2 cellular contexts compared by ENCODE assay signal in genomic region chr22:17260950-17261349, GRCh38.
TF ChIP-seq lines count a peak whose summit lies in the region.

No MANE protein-coding gene starts in this region.

TF ChIP-seq in HepG2, 621 proteins besides CTCF, POLR2A, EP300 and RAD21 (continues in another document):
- no peak for TF ChIP-seq GATAD2A (CRISPR knock-in tag; IDR thresholded peaks at IDR 0.05)
- TF ChIP-seq ZFP36L1 (CRISPR knock-in tag; IDR thresholded peaks at IDR 0.05), result no peak
- TF ChIP-seq THAP11 (CRISPR knock-in tag; IDR thresholded peaks at IDR 0.05), result no peak
- no peak for TF ChIP-seq IRX3 (CRISPR knock-in tag; IDR thresholded peaks at IDR 0.05; ENCODE audit: borderline replicate concordance, low read depth)
- TF ChIP-seq POLR2G (IDR thresholded peaks at IDR 0.05; ENCODE audit: low read depth, low read length), result no peak
- TF ChIP-seq ZNF367 (CRISPR knock-in tag; IDR thresholded peaks at IDR 0.05; ENCODE audit: borderline replicate concordance), result no peak
- TF ChIP-seq ZNF142 (CRISPR knock-in tag; IDR thresholded peaks at IDR 0.05), result no peak
- TF ChIP-seq HCFC1 (IDR thresholded peaks at IDR 0.05; ENCODE audit: low read depth, low read length), result no peak
- TF ChIP-seq FOXK1 (CRISPR knock-in tag; IDR thresholded peaks at IDR 0.05; ENCODE audit: borderline replicate concordance, low read depth), result no peak
- no peak for TF ChIP-seq DMAP1 (CRISPR knock-in tag; IDR thresholded peaks at IDR 0.05)
- TF ChIP-seq ZNF430 (CRISPR knock-in tag; IDR thresholded peaks at IDR 0.05), result no peak
- no peak for TF ChIP-seq ZNF780A (CRISPR knock-in tag; IDR thresholded peaks at IDR 0.05)
- TF ChIP-seq AGO2 (optimal IDR thresholded peaks at IDR 0.05; ENCODE audit: low read depth, low read length), result no peak
- TF ChIP-seq CHCHD3 (CRISPR knock-in tag; IDR thresholded peaks at IDR 0.05), result no peak
- TF ChIP-seq ZMAT3 (CRISPR knock-in tag; conservative IDR thresholded peaks at IDR 0.05), result no peak
- no peak for TF ChIP-seq RNF219 (CRISPR knock-in tag; IDR thresholded peaks at IDR 0.05)
- TF ChIP-seq THAP9 (CRISPR knock-in tag; IDR thresholded peaks at IDR 0.05; ENCODE audit: borderline replicate concordance), result no peak

TF ChIP-seq in WTC11, 78 proteins besides CTCF, POLR2A, EP300 and RAD21:
- TF ChIP-seq ZNF281 (CRISPR knock-in tag; IDR thresholded peaks at IDR 0.05) (no peak), E2F4 (CRISPR knock-in tag; IDR thresholded peaks at IDR 0.05; ENCODE audit: borderline replicate concordance, low read depth) (no peak), CREB1 (CRISPR knock-in tag; IDR thresholded peaks at IDR 0.05) (no peak), AR (CRISPR knock-in tag; IDR thresholded peaks at IDR 0.05) (no peak), ZNF138 (CRISPR knock-in tag; conservative IDR thresholded peaks at IDR 0.05) (no peak), OVOL2 (CRISPR knock-in tag; IDR thresholded peaks at IDR 0.05; ENCODE audit: borderline replicate concordance) (no peak), ZNF416 (CRISPR knock-in tag; IDR thresholded peaks at IDR 0.05) (no peak), ZNF232 (CRISPR knock-in tag; IDR thresholded peaks at IDR 0.05) (no peak), NR3C1 (CRISPR knock-in tag; conservative IDR thresholded peaks at IDR 0.05; ENCODE audit: low read depth) (no peak), ELF4 (CRISPR knock-in tag; IDR thresholded peaks at IDR 0.05; ENCODE audit: low read depth) (no peak), SMAD4 (CRISPR knock-in tag; IDR thresholded peaks at IDR 0.05) (no peak), ZBTB21 (CRISPR knock-in tag; IDR thresholded peaks at IDR 0.05; ENCODE audit: borderline replicate concordance) (no peak), JAZF1 (CRISPR knock-in tag; IDR thresholded peaks at IDR 0.05) (no peak)
